Comparison of ENCODE assay signal across 8 cellular contexts in the genomic region with DNA sequence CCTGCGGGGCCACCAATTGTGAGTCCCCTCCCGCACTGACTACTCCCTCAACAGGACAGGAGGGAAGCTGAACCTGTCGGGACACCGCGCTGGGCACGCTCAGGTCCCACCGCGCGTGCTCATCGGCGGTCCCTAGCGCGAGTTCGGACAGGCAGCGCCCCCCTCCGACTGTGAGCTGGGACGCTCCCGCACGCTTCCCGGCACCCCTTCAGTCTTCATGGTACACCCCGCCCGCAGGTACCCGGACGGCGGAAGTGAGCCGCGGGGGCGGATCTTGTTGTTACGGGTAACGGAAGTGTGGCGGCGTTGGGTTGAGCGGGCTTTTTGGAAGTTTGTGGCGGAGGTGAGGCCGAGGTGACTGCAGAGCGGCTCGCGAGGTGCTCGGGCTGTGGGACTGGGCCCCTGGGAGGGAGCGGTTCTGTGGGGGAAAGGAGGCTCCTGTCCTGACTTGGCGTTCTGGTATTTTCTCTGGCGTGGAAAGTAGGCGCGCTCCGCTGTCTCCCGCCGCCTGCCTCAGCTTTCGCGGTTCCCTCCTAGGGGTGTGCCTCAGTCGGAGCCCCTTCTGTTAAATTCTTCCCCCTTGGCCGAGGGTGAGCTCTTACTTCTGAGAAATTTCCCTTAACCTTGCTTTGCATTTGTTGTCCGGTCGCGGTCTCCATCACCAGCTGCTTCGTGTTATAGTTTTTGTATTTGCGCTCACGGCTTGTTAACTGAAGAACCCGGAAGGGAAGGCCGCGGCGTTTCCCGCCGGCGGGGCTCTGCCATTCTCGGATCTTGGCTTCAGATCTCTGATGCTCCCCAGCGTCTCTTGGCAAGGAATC. TPM values are rescaled to one million over a fixed set of nuclear protein-coding genes. Genes with fewer than 3 reads are reported as not detected.
DNase-seq lines count a peak whose midpoint lies in the region; ATAC-seq and TF ChIP-seq lines count a peak whose summit lies in the region.

A gene (plus strand): TSS at position 289 of the 821 bp plus-strand sequence. CDS start 3,669 bp downstream, outside the sequence.

- intact Hi-C loops in CD4-positive, alpha-beta T cell (cut with DNase I, micrococcal nuclease), result loop anchor here in 1 of 2 experiments (2.0 to 10.0 kb wide), 4 partner anchors 93 to 777 kb away; a partner anchor contains a TSS
- intact Hi-C loops in dorsolateral prefrontal cortex (cut with DNase I) (loop anchor here (2.0 to 5.0 kb wide), 2 partner anchors 37 kb away; no protein-coding TSS in a partner anchor), lower leg skin (cut with DNase I; ENCODE audit: low total_unique reads) (no loop called here)

- H3K27ac ChIP-seq in CD4-positive, alpha-beta T cell (ENCODE audit: low read depth, low read length), result no peak within 1 kb of the TSS
- peak within 1 kb of the TSS in 52 of 59 donors; percentile 2 to 86 (median 72) for H3K27ac ChIP-seq in dorsolateral prefrontal cortex

- TF ChIP-seq CTCF in CD4-positive, alpha-beta T cell (IDR thresholded peaks at IDR 0.05), result no peak
- TF ChIP-seq CTCF in dorsolateral prefrontal cortex (IDR thresholded peaks at IDR 0.05 in 54 of 56, conservative IDR thresholded peaks at IDR 0.05 in 2 of 56; ENCODE audit: low read depth in 1 of 56, partially characterized antibody in 56 of 56) (peak; percentile 31 to 85 (median 70)), lower leg skin (IDR thresholded peaks at IDR 0.05) (no peak)

- H3K4me1 Mint-ChIP-seq in CD4-positive, alpha-beta T cell (ENCODE audit: low read depth), result peaks cover 37% of the 10 kb centered on the region

- no peaks in the 10 kb centered on the region for H3K27me3 ChIP-seq in CD4-positive, alpha-beta T cell (ENCODE audit: control insufficient read depth, insufficient read depth, low read length)
- H3K27me3 ChIP-seq in dorsolateral prefrontal cortex, result no peaks in the 10 kb centered on the region

- WGBS in lower leg skin, 2 donors, result 0 to 1% methylated on average over 42 to 56 of the region's 66 CpGs

- peak; percentile 92 to 98 (median 95) for DNase-seq in CD4-positive, alpha-beta T cell
- DNase-seq in NCI-H774 (lab: John Stamatoyannopoulos, UW) (peak; percentile 93), dorsolateral prefrontal cortex (peak; percentile 89 to 96 (median 95)), lower leg skin (ENCODE audit: low spot score in 2 of 2) (peak; percentile 94 to 99)
- DNase-seq in activated CD4-positive, alpha-beta T cell treated with anti-CD3 and anti-CD28 coated beads, Interleukin-2, amount 50 U/mL, for 48 hours, result peak; percentile 99
- peak; percentile 97 to 99 for DNase-seq in stimulated activated CD4-positive, alpha-beta T cell treated with anti-CD3 and anti-CD28 coated beads, Interleukin-4, amount 100 ng/mL, for 48 hours (ENCODE audit: low read depth in 2 of 2)

- peak; percentile 98 for ATAC-seq in CD4-positive, alpha-beta T cell (ENCODE audit: poor library complexity)
- ATAC-seq in GM19397 (IDR thresholded peaks at IDR 0.05; ENCODE audit: unreplicated experiment), result peak; percentile 92
- peak; percentile 95 for ATAC-seq in HG03571 (IDR thresholded peaks at IDR 0.05; ENCODE audit: unreplicated experiment)

- peak within 1 kb of the TSS; percentile 92 for H3K4me3 Mint-ChIP-seq in CD4-positive, alpha-beta T cell

- no peak for TF ChIP-seq POLR2A in lower leg skin (IDR thresholded peaks at IDR 0.05)

- no peaks in the 10 kb centered on the region for H3K27me3 Mint-ChIP-seq in CD4-positive, alpha-beta T cell

- H3K9me3 ChIP-seq in CD4-positive, alpha-beta T cell (ENCODE audit: control insufficient read depth, low read length), result no peaks in the 10 kb centered on the region

- H3K9me3 Mint-ChIP-seq in CD4-positive, alpha-beta T cell, result no peaks in the 10 kb centered on the region

- peak within 1 kb of the TSS; percentile 60 to 94 (median 81) for H3K4me3 ChIP-seq in dorsolateral prefrontal cortex
- peak within 1 kb of the TSS; percentile 68 for H3K4me3 ChIP-seq in lower leg skin (ENCODE audit: low read depth, poor library complexity, severe bottlenecking)

- H3K27ac Mint-ChIP-seq in CD4-positive, alpha-beta T cell, result peak within 1 kb of the TSS; percentile 83

- POLR2A ChIA-PET in CD4-positive, alpha-beta T cell (lab: Charles Lee), result interaction anchor here (1.3 to 2.7 kb wide), 3 partner anchors 91 to 650 kb away, joined by 3 to 12 read pairs (median 4); a partner anchor contains a TSS

- H3K36me3 Mint-ChIP-seq in CD4-positive, alpha-beta T cell (ENCODE audit: low read depth), result peaks cover 9% of the 10 kb centered on the region

- CTCF ChIA-PET in CD4-positive, alpha-beta T cell (lab: Charles Lee), result interaction anchor here (0.7 to 2.8 kb wide), 5 partner anchors 10 to 339 kb away, joined by 3 to 16 read pairs (median 3); no protein-coding TSS in a partner anchor

RNA-seq across cellular contexts. Expression of the gene that starts here (rescaled TPM):
- total RNA-seq in CD4-positive, alpha-beta T cell, result 1 to 10 TPM; 6.1 to 7.1 TPM
- total RNA-seq in dorsolateral prefrontal cortex (10 to 100 TPM in 41 of 120 experiments, 1 to 10 TPM in 79; 5.2 to 24.3 (median 8.9) TPM), lower leg skin (10 to 100 TPM in 2 of 4 donors, 1 to 10 TPM in 2; 4.5 to 22.0 (median 8.5) TPM)

Comparison
In these comparisons a context has a peak if more than half of its experiments do, and no peak if none do; other contexts are left out.
1. CTCF ChIP-seq: peak in dorsolateral prefrontal cortex (56 of 56); none in CD4-positive, alpha-beta T cell (single experiment) and lower leg skin (0 of 3).
2. Peak in every context shown above with its lines, with median percentiles within 50 percentile points of each other: ATAC-seq and DNase-seq.